ENCODE assay signal across 20 cellular contexts in the genomic region with DNA sequence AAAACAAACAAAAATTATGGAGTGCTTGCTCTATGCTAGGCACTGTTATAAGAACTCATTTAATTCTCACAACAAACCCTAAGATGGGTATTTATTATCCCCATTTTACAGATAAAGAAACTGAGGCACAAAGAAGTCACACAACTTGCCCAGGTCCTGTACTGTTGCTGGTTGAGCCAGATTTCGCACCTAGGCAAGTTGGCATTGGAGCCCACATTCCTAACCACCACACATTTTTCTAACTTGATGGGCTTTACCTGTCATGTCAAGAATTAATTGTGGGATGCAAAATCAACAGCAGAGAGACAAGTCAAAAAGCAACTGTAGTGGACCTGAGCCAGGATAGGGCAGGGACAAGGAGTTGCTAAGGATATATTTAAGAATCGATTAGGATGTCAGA. TPM values are rescaled to one million over a fixed set of nuclear protein-coding genes. Genes with fewer than 3 reads are reported as not detected.
DNase-seq lines count a peak whose midpoint lies in the region; TF ChIP-seq lines count a peak whose summit lies in the region.
"Had no signal": no experiment of that assay in that cellular context is flagged by ENCODE, and none has a peak within 500 bp of the region (broad histone marks: within the 10 kb centered on the region; RNA-seq: fewer than 3 reads in every experiment).

No MANE protein-coding gene starts in this region.

- H3K36me3 Mint-ChIP-seq in type B pancreatic cell (peaks cover 13% of the 10 kb centered on the region), progenitor cell of endocrine pancreas (ENCODE audit: insufficient read depth) (peaks cover 9% of the 10 kb centered on the region)

- H3K79me2 ChIP-seq in parathyroid adenoma, result peaks cover 2% of the 10 kb centered on the region

- H3K4me1 ChIP-seq in duodenal mucosa (ENCODE audit: control insufficient read depth in 1 of 2, insufficient read depth in 2 of 2, low read length in 2 of 2), result peaks cover 44 to 64% of the 10 kb centered on the region in 2 donors
- H3K4me1 ChIP-seq in parathyroid adenoma, result peaks cover 30% of the 10 kb centered on the region

- H3K9ac ChIP-seq in duodenal mucosa (ENCODE audit: low read depth in 1 of 2, low read length in 2 of 2) (no peak overlapping the region), parathyroid adenoma (no peak overlapping the region)
- H3K9ac ChIP-seq: KMS-11, SK-N-SH had no signal

- no peaks in the 10 kb centered on the region for H3K9me3 ChIP-seq in duodenal mucosa (ENCODE audit: control insufficient read depth in 1 of 2, low read length in 2 of 2)
- H3K9me3 ChIP-seq in parathyroid adenoma (ENCODE audit: control insufficient read depth, low read length), result no peaks in the 10 kb centered on the region
- H3K9me3 ChIP-seq: neutrophil, psoas muscle, SK-N-SH had no signal

- H3K27me3 ChIP-seq in duodenal mucosa (ENCODE audit: control insufficient read depth in 1 of 2, insufficient read depth in 2 of 2, low read length in 2 of 2) (no peaks in the 10 kb centered on the region), parathyroid adenoma (ENCODE audit: control insufficient read depth, insufficient read depth, low read length) (no peaks in the 10 kb centered on the region)
- H3K27me3 ChIP-seq: neutrophil had no signal

- DNase-seq in type B pancreatic cell (ENCODE audit: extremely low spot score, unreplicated experiment), result no peak
- no peak for DNase-seq in progenitor cell of endocrine pancreas (ENCODE audit: low spot score, unreplicated experiment)
- no peak for DNase-seq in kidney tubule cell (ENCODE audit: low spot score)
- DNase-seq in CD1c-positive myeloid dendritic cell (ENCODE audit: extremely low spot score), result no peak
- DNase-seq: activated effector memory CD4-positive, alpha-beta T cell treated with Interleukin-2 at 50 U/mL for 16 hours; glutamatergic neuron; NCI-H1417 treated with DMSO at 0.1 percent for 48 hours; NCI-H2081 treated with DMSO at 0.1 percent for 48 hours; NCI-H345; psoas muscle; SK-N-SH; stimulated activated CD8-positive, alpha-beta memory T cell treated with anti-CD3 and anti-CD28 coated beads, Interleukin-4, amount 100 ng/mL, for 48 hours; stimulated activated naive CD8-positive, alpha-beta T cell treated with anti-CD3 and anti-CD28 coated beads, Interleukin-15, amount 100 ng/mL, for 72 hours; T-helper 2 cell had no signal

- no peak overlapping the region for H2AFZ ChIP-seq in parathyroid adenoma

- H3K27ac ChIP-seq in angular gyrus (ENCODE audit: low read depth, low read length) (peak overlapping the region; percentile 2), duodenal mucosa (ENCODE audit: low read depth, low read length) (peak overlapping the region; percentile 15), parathyroid adenoma (peak overlapping the region; percentile 29)
- H3K27ac ChIP-seq: C4-2B, KMS-11, neutrophil, psoas muscle had no signal

- TF ChIP-seq CTCF in parathyroid adenoma (IDR thresholded peaks at IDR 0.05), result no peak
- TF ChIP-seq CTCF in type B pancreatic cell (conservative IDR thresholded peaks at IDR 0.05), result no peak
- TF ChIP-seq CTCF in progenitor cell of endocrine pancreas (IDR thresholded peaks at IDR 0.05; ENCODE audit: unreplicated experiment), result no peak

- H3K4me1 Mint-ChIP-seq in type B pancreatic cell (ENCODE audit: unreplicated experiment) (peaks cover 76% of the 10 kb centered on the region), progenitor cell of endocrine pancreas (ENCODE audit: low read depth) (peaks cover 45% of the 10 kb centered on the region)

- peaks cover 5% of the 10 kb centered on the region for H3K9me3 Mint-ChIP-seq in type B pancreatic cell
- no peaks in the 10 kb centered on the region for H3K9me3 Mint-ChIP-seq in progenitor cell of endocrine pancreas (ENCODE audit: low read depth)
- H3K9me3 Mint-ChIP-seq: stimulated activated naive CD8-positive, alpha-beta T cell treated with anti-CD3 and anti-CD28 coated beads, Interleukin-15, amount 100 ng/mL, for 72 hours had no signal

- H3K27me3 Mint-ChIP-seq in type B pancreatic cell (no peaks in the 10 kb centered on the region), progenitor cell of endocrine pancreas (no peaks in the 10 kb centered on the region)

- H3K4me3 ChIP-seq in duodenal mucosa (ENCODE audit: low read depth in 1 of 2, low read length in 2 of 2), result no peak overlapping the region
- no peak overlapping the region for H3K4me3 ChIP-seq in parathyroid adenoma (ENCODE audit: low read depth, low read length)
- H3K4me3 ChIP-seq: psoas muscle had no signal

- H3K36me3 ChIP-seq in duodenal mucosa (ENCODE audit: control insufficient read depth in 1 of 2, insufficient read depth in 2 of 2, low read length in 2 of 2) (no peaks in the 10 kb centered on the region), parathyroid adenoma (ENCODE audit: control insufficient read depth, insufficient read depth, low read length) (no peaks in the 10 kb centered on the region)
- H3K36me3 ChIP-seq: neutrophil had no signal

- H3K27ac Mint-ChIP-seq in type B pancreatic cell, result peak overlapping the region; percentile 97
- H3K27ac Mint-ChIP-seq in progenitor cell of endocrine pancreas, result no peak overlapping the region

- no peak overlapping the region for H3K4me2 ChIP-seq in parathyroid adenoma (ENCODE audit: low read length)
- H3K4me2 ChIP-seq: KMS-11, SK-N-SH had no signal

- H3K4me3 Mint-ChIP-seq in type B pancreatic cell, result peak overlapping the region; percentile 34
- H3K4me3 Mint-ChIP-seq in progenitor cell of endocrine pancreas (ENCODE audit: low read depth), result no peak overlapping the region
- H3K4me3 Mint-ChIP-seq: stimulated activated naive CD8-positive, alpha-beta T cell treated with anti-CD3 and anti-CD28 coated beads, Interleukin-15, amount 100 ng/mL, for 72 hours had no signal

RNA-seq across cellular contexts. Expression of a gene that starts 47.9 kb away (rescaled TPM):
- total RNA-seq in type B pancreatic cell (ENCODE audit: low replicate concordance), result 14.2 and 16.9 TPM in 2 replicates
- total RNA-seq in progenitor cell of endocrine pancreas, result 6.8 and 7.6 TPM in 2 replicates
